ENCODE assay signal across 8 cellular contexts in genomic region chr15:65869954-65870871, GRCh38. TPM values are rescaled to one million over a fixed set of nuclear protein-coding genes. Genes with fewer than 3 reads are reported as not detected.
DNase-seq lines count a peak whose midpoint lies in the region; ATAC-seq and TF ChIP-seq lines count a peak whose summit lies in the region.

No MANE protein-coding gene starts in this region.

- peak; percentile 11 for ATAC-seq in HG02943 (IDR thresholded peaks at IDR 0.05; ENCODE audit: low read depth, unreplicated experiment)
- ATAC-seq in body of pancreas, result peak; percentile 13
- no peak for ATAC-seq in HG02610 (IDR thresholded peaks at IDR 0.05; ENCODE audit: unreplicated experiment)

- WGBS in body of pancreas, 2 donors, result 1% methylated on average over 43 of the region's 43 CpGs
- 1% methylated on average over 43 of the region's 43 CpGs for WGBS in sigmoid colon, 2 donors

- peaks cover 0 to 10% (median 0%) of the 10 kb centered on the region in 4 donors for H3K4me1 ChIP-seq in Peyer's patch
- H3K4me1 ChIP-seq in body of pancreas, result peaks cover 29% of the 10 kb centered on the region
- H3K4me1 ChIP-seq in iPS-15b (ENCODE audit: control insufficient read depth, insufficient read depth, low read length), result peaks cover 7% of the 10 kb centered on the region
- peaks cover 0 to 14% (median 6%) of the 10 kb centered on the region in 4 donors for H3K4me1 ChIP-seq in sigmoid colon

- intact Hi-C loops in body of pancreas (cut with DNase I), result no loop called here
- intact Hi-C loops in sigmoid colon (cut with DNase I), result loop anchor here (1.0 kb wide), 1 partner anchor 78 kb away; the partner anchor contains the start of gene DENND4A

- H3K4me3 ChIP-seq in Peyer's patch (peak overlapping the region; percentile 79 to 98 (median 84)), body of pancreas (peak overlapping the region; percentile 83 to 88), iPS-15b (ENCODE audit: low read depth, low read length) (peak overlapping the region; percentile 99), sigmoid colon (peak overlapping the region; percentile 90 to 97 (median 94))

- H3K36me3 ChIP-seq in Peyer's patch, result peaks cover 0 to 11% (median 0%) of the 10 kb centered on the region in 3 donors
- no peaks in the 10 kb centered on the region for H3K36me3 ChIP-seq in body of pancreas (replicated peaks in 1 of 2; ENCODE audit: insufficient read depth in 1 of 2, low read depth in 2 of 2)
- no peaks in the 10 kb centered on the region for H3K36me3 ChIP-seq in iPS-15b (ENCODE audit: control insufficient read depth, insufficient read depth, low read length)
- peaks cover 0 to 11% (median 4%) of the 10 kb centered on the region in 4 donors for H3K36me3 ChIP-seq in sigmoid colon

- H3K27ac ChIP-seq in Peyer's patch (peak overlapping the region; percentile 94 to 96 (median 95)), body of pancreas (peak overlapping the region; percentile 89 to 96 (median 94)), sigmoid colon (peak overlapping the region; percentile 95 to 97 (median 96))

- no peak for TF ChIP-seq EP300 in sigmoid colon (IDR thresholded peaks at IDR 0.05)

- H3K27me3 ChIP-seq in Peyer's patch (no peaks in the 10 kb centered on the region), body of pancreas (no peaks in the 10 kb centered on the region), iPS-15b (ENCODE audit: control insufficient read depth, insufficient read depth, low read length) (no peaks in the 10 kb centered on the region), sigmoid colon (no peaks in the 10 kb centered on the region)

- no peaks in the 10 kb centered on the region for H3K9me3 ChIP-seq in Peyer's patch
- H3K9me3 ChIP-seq in body of pancreas, result no peaks in the 10 kb centered on the region
- no peaks in the 10 kb centered on the region for H3K9me3 ChIP-seq in iPS-15b (ENCODE audit: control insufficient read depth, insufficient read depth, low read length)
- H3K9me3 ChIP-seq in sigmoid colon, result no peaks in the 10 kb centered on the region

- H3K9ac ChIP-seq in iPS-15b (ENCODE audit: low read depth, low read length), result peak overlapping the region; percentile 92

- peak; percentile 59 for DNase-seq in DMS53 treated with DMSO at 0.1 percent for 48 hours (lab: John Stamatoyannopoulos, UW; ENCODE audit: unreplicated experiment)
- DNase-seq in Peyer's patch, result peak; percentile 27 to 68 (median 63)
- DNase-seq in body of pancreas, result peak; percentile 39 to 63 (median 54)
- DNase-seq in sigmoid colon, result peak; percentile 68
- no peak for DNase-seq in occipital lobe (lab: John Stamatoyannopoulos, UW)

- TF ChIP-seq CTCF in Peyer's patch (IDR thresholded peaks at IDR 0.05) (no peak), body of pancreas (IDR thresholded peaks at IDR 0.05) (no peak), sigmoid colon (IDR thresholded peaks at IDR 0.05) (no peak)

- peak in 1 of 2 donors; percentile 21 for TF ChIP-seq POLR2A in Peyer's patch (IDR thresholded peaks at IDR 0.05)
- TF ChIP-seq POLR2A in body of pancreas (IDR thresholded peaks at IDR 0.05), result peak in 2 of 3 donors; percentile 69 to 71
- TF ChIP-seq POLR2A in sigmoid colon (IDR thresholded peaks at IDR 0.05), result peak in 1 of 2 donors; percentile 26

RNA-seq across cellular contexts. Expression of gene RAB11A, which starts 0.9 kb away (rescaled TPM):
- total RNA-seq in Peyer's patch (100 to 1,000 TPM; 144 to 220 (median 199) TPM), body of pancreas (10 to 100 TPM; 35.3 to 39.4 TPM), sigmoid colon (100 to 1,000 TPM in 1 of 4 donors, 10 to 100 TPM in 3; 74.2 to 112 (median 90.3) TPM), occipital lobe (169 TPM)
- 100 to 1,000 TPM; 291 to 468 (median 344) TPM for polyA plus RNA-seq in sigmoid colon
